2 cellular contexts compared by ENCODE assay signal in the genomic region with DNA sequence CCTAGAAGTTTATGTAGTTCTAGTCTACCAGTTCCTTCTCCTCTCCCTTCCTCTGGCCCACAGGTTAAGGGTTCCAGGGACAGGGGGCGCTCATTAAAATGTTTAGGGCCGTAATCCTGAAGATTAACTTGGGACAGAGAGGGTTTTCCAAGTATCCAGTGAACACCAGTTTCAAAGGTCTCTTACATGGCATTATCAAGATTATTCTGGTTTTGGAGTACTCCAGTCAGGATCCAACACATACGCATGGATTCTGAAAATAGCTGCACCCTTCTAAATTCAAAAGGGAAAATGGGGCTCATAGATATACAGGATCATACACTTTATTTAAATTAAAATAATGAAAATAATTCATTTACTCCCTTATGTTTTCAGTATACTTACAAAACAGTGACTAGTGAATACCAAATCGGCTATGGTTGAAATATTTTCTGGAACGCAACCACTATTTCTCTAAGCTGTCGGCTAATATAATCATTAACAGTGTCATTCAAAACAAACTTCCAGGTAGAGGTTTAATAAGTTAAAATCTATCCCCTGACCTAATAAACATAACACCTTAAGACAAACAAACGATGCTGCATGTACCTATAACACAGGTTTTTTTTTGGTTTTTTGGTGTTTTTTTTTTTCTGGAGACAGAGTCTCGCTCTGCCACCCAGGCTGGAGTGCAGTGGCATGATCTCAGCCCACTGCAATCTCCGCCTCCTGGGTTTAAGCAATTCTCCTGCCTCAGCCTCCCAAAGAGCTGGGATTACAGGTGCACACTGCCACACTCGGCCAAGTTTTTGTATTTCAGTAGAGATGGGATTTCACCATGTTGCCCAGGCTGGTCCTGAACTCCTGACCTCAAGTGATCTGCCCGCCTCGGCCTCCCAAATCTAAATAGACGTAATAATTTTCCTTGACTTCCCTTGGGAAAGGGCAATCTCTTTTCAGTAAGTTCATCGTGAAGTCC.
TF ChIP-seq lines count a peak whose summit lies in the region.

No MANE protein-coding gene starts in this region.

TF ChIP-seq in liver, 16 proteins besides CTCF, POLR2A, EP300 and RAD21:
- TF ChIP-seq EGR1 (IDR thresholded peaks at IDR 0.05; ENCODE audit: low read depth in 2 of 2) (no peak), HNF4A (conservative IDR thresholded peaks at IDR 0.05) (peak in 1 of 2 donors; percentile 30), RXRA (IDR thresholded peaks at IDR 0.05) (peak; percentile 7 to 42), SP1 (IDR thresholded peaks at IDR 0.05) (peak; percentile 16), FOXA1 (IDR thresholded peaks at IDR 0.05) (no peak), GABPA (IDR thresholded peaks at IDR 0.05 in 1 of 2, conservative IDR thresholded peaks at IDR 0.05 in 1 of 2) (no peak), TAF1 (conservative IDR thresholded peaks at IDR 0.05) (no peak), JUND (IDR thresholded peaks at IDR 0.05) (no peak), FOXA2 (IDR thresholded peaks at IDR 0.05) (no peak), YY1 (IDR thresholded peaks at IDR 0.05) (no peak), HNF4G (IDR thresholded peaks at IDR 0.05) (no peak), NR2F2 (IDR thresholded peaks at IDR 0.05) (no peak)
- TF ChIP-seq, protein P1, sequence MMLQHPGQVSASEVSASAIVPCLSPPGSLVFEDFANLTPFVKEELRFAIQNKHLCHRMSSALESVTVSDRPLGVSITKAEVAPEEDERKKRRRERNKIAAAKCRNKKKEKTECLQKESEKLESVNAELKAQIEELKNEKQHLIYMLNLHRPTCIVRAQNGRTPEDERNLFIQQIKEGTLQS (IDR thresholded peaks at IDR 0.05): no peak
- TF ChIP-seq, protein P2, sequence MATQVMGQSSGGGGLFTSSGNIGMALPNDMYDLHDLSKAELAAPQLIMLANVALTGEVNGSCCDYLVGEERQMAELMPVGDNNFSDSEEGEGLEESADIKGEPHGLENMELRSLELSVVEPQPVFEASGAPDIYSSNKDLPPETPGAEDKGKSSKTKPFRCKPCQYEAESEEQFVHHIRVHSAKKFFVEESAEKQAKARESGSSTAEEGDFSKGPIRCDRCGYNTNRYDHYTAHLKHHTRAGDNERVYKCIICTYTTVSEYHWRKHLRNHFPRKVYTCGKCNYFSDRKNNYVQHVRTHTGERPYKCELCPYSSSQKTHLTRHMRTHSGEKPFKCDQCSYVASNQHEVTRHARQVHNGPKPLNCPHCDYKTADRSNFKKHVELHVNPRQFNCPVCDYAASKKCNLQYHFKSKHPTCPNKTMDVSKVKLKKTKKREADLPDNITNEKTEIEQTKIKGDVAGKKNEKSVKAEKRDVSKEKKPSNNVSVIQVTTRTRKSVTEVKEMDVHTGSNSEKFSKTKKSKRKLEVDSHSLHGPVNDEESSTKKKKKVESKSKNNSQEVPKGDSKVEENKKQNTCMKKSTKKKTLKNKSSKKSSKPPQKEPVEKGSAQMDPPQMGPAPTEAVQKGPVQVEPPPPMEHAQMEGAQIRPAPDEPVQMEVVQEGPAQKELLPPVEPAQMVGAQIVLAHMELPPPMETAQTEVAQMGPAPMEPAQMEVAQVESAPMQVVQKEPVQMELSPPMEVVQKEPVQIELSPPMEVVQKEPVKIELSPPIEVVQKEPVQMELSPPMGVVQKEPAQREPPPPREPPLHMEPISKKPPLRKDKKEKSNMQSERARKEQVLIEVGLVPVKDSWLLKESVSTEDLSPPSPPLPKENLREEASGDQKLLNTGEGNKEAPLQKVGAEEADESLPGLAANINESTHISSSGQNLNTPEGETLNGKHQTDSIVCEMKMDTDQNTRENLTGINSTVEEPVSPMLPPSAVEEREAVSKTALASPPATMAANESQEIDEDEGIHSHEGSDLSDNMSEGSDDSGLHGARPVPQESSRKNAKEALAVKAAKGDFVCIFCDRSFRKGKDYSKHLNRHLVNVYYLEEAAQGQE (IDR thresholded peaks at IDR 0.05): no peak
- TF ChIP-seq, protein P3, sequence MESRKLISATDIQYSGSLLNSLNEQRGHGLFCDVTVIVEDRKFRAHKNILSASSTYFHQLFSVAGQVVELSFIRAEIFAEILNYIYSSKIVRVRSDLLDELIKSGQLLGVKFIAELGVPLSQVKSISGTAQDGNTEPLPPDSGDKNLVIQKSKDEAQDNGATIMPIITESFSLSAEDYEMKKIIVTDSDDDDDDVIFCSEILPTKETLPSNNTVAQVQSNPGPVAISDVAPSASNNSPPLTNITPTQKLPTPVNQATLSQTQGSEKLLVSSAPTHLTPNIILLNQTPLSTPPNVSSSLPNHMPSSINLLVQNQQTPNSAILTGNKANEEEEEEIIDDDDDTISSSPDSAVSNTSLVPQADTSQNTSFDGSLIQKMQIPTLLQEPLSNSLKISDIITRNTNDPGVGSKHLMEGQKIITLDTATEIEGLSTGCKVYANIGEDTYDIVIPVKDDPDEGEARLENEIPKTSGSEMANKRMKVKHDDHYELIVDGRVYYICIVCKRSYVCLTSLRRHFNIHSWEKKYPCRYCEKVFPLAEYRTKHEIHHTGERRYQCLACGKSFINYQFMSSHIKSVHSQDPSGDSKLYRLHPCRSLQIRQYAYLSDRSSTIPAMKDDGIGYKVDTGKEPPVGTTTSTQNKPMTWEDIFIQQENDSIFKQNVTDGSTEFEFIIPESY (IDR thresholded peaks at IDR 0.05): no peak
- TF ChIP-seq, protein P4, sequence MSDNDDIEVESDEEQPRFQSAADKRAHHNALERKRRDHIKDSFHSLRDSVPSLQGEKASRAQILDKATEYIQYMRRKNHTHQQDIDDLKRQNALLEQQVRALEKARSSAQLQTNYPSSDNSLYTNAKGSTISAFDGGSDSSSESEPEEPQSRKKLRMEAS (IDR thresholded peaks at IDR 0.05): no peak

TF ChIP-seq in HepG2, 621 proteins besides CTCF, POLR2A, EP300 and RAD21:
- no peak for TF ChIP-seq CBX1 (IDR thresholded peaks at IDR 0.05; ENCODE audit: low read depth)
- TF ChIP-seq, protein P5, sequence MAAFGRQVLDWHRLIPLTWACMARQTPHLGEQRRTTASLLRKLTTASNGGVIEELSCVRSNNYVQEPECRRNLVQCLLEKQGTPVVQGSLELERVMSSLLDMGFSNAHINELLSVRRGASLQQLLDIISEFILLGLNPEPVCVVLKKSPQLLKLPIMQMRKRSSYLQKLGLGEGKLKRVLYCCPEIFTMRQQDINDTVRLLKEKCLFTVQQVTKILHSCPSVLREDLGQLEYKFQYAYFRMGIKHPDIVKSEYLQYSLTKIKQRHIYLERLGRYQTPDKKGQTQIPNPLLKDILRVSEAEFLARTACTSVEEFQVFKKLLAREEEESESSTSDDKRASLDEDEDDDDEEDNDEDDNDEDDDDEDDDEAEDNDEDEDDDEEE (CRISPR knock-in tag; IDR thresholded peaks at IDR 0.05): no peak
